In genomic region chr5:57501414-57502321, GRCh38 we compare ENCODE assay signal across 1 cellular context.
TF ChIP-seq lines count a peak whose summit lies in the region.

No MANE protein-coding gene starts in this region.

TF ChIP-seq in GM23338, 12 proteins besides CTCF, POLR2A, EP300 and RAD21 (continued from another document):
- TF ChIP-seq ZNF462 (CRISPR knock-in tag; IDR thresholded peaks at IDR 0.05) (no peak), REST (IDR thresholded peaks at IDR 0.05; ENCODE audit: unreplicated experiment) (no peak), ZNF331 (CRISPR knock-in tag; IDR thresholded peaks at IDR 0.05; ENCODE audit: low read depth) (no peak)
